8 cellular contexts compared by ENCODE assay signal in the genomic region with DNA sequence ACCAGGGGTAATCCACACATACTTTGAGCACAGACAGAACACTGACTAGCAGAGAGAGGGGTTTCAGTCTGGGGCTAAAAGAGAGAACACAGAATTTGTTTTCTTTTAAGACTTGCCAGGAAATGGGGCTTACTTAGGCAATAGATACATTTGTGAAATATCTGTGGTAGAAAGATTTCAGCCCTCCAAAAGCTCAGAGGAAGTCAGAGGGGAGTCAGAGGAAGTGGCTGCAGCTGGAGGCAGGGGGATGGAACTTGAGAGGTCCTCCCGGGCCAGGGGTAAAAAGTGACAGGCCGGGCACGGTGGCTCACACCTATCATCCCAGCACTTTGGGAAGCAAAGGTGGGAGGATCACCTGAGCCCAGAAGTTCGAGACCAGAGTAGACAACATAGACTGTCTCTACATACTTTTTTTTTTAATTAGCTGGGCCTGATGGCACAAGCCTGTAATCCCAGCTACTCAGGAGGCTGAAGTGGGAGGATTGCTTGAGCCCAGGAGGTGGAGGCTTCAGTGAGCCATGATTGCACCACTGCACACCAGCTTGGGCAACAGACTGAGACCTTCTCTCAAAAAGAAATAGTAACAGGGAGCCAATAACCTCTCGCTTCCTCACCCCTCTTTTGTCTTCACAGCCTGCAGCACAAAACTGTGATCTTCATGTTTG. TPM values are rescaled to one million over a fixed set of nuclear protein-coding genes. Genes with fewer than 3 reads are reported as not detected.
A peak's percentile ranks its signal among the peaks of the same experiment; 100 is the strongest.
DNase-seq lines count a peak whose midpoint lies in the region; ATAC-seq and TF ChIP-seq lines count a peak whose summit lies in the region.

No MANE protein-coding gene starts in this region.

- ATAC-seq in HG02973 (IDR thresholded peaks at IDR 0.05; ENCODE audit: unreplicated experiment) = no peak

- H3K36me3 Mint-ChIP-seq in endothelial cell (ENCODE audit: low read depth, unreplicated experiment) = peaks cover 12% of the 10 kb centered on the region

- peak overlapping the region; percentile 33 for H3K4me3 Mint-ChIP-seq in endothelial cell (ENCODE audit: unreplicated experiment)

- H3K4me1 ChIP-seq in stomach = peaks cover 0 to 41% (median 0%) of the 10 kb centered on the region in 4 donors

- no peaks in the 10 kb centered on the region for H3K27me3 ChIP-seq in stomach

- peaks cover 9 to 81% (median 78%) of the 10 kb centered on the region in 4 donors for H3K36me3 ChIP-seq in stomach

- TF ChIP-seq EP300 in stomach (IDR thresholded peaks at IDR 0.05) = no peak

- H3K27ac Mint-ChIP-seq in endothelial cell (ENCODE audit: unreplicated experiment) = peak overlapping the region; percentile 72

- peak overlapping the region in 3 of 5 donors; percentile 44 to 79 (median 74) for H3K27ac ChIP-seq in stomach

- TF ChIP-seq CTCF in endothelial cell (IDR thresholded peaks at IDR 0.05; ENCODE audit: unreplicated experiment) (no peak), stomach (IDR thresholded peaks at IDR 0.05) (no peak)

- WGBS in stomach, 5 donors = 43 to 69% (median 57%) methylated on average over 5 of the region's 5 CpGs

- no peaks in the 10 kb centered on the region for H3K9me3 ChIP-seq in stomach

- H3K4me1 Mint-ChIP-seq in endothelial cell (ENCODE audit: unreplicated experiment) = peaks cover 34% of the 10 kb centered on the region

- TF ChIP-seq POLR2A in stomach (IDR thresholded peaks at IDR 0.05) = no peak

- H3K9me3 Mint-ChIP-seq in endothelial cell (ENCODE audit: unreplicated experiment) = no peaks in the 10 kb centered on the region

- peak; percentile 66 for DNase-seq in activated effector memory CD4-positive, alpha-beta T cell treated with anti-CD3 and anti-CD28 coated beads, Interleukin-2, amount 50 U/mL, for 16 hours
- DNase-seq in activated effector memory CD4-positive, alpha-beta T cell treated with Interleukin-2 at 50 U/mL for 16 hours = no peak
- DNase-seq in NOMO-1 (lab: John Stamatoyannopoulos, UW; ENCODE audit: unreplicated experiment in 2 of 2) (peak; percentile 91 to 96), endothelial cell (ENCODE audit: low spot score) (no peak), stomach (no peak), posterior vena cava (ENCODE audit: low spot score) (no peak), NCI-H526 (lab: John Stamatoyannopoulos, UW) (no peak)

- H3K27me3 Mint-ChIP-seq in endothelial cell (ENCODE audit: unreplicated experiment) = peaks cover 10% of the 10 kb centered on the region

- no peak overlapping the region for H3K4me3 ChIP-seq in stomach

- intact Hi-C loops in stomach (cut with DNase I; ENCODE audit: low total_unique reads) = no loop called here
- intact Hi-C loops in posterior vena cava (cut with DNase I) = no loop called here

RNA-seq across cellular contexts. Expression of a gene that starts 49.9 kb away (rescaled TPM):
- total RNA-seq in endothelial cell (ENCODE audit: unreplicated experiment) (2.4 TPM), stomach (100 to 1,000 TPM in 1 of 5 donors, 10 to 100 TPM in 4; 12.5 to 265 (median 40.2) TPM), posterior vena cava (10 to 100 TPM; 37.8 to 53.2 TPM)
- polyA plus RNA-seq in stomach = 10 to 100 TPM; 11.7 to 24.5 (median 14.2) TPM

RNA-seq across cellular contexts. Expression of a gene that starts 53.1 kb away (rescaled TPM):
- total RNA-seq in endothelial cell (ENCODE audit: unreplicated experiment) = 145 TPM
- total RNA-seq in stomach = 10 to 100 TPM in 4 of 5 donors, 1 to 10 TPM in 1; 8.7 to 55.4 (median 27.4) TPM
- polyA plus RNA-seq in stomach = 10 to 100 TPM; 10.7 to 31.8 (median 24.8) TPM
- total RNA-seq in posterior vena cava = 10 to 100 TPM; 26.7 to 28.4 TPM

Comparison
In these comparisons a context has a peak if more than half of its experiments do, and no peak if none do; other contexts are left out.
1. DNase-seq: peak in activated effector memory CD4-positive, alpha-beta T cell treated with anti-CD3 and anti-CD28 coated beads, Interleukin-2, amount 50 U/mL, for 16 hours (single experiment) and NOMO-1 (2 of 2); none in activated effector memory CD4-positive, alpha-beta T cell treated with Interleukin-2 at 50 U/mL for 16 hours (single experiment), endothelial cell (single experiment), stomach (single experiment), posterior vena cava (single experiment) and NCI-H526 (0 of 2).